1 cellular context compared by ENCODE assay signal in genomic region chr6:43698584-43699349, GRCh38.
TF ChIP-seq lines count a peak whose summit lies in the region.

No MANE protein-coding gene starts in this region.

TF ChIP-seq in H1, 55 proteins besides CTCF, POLR2A, EP300 and RAD21:
- TF ChIP-seq SP2 (IDR thresholded peaks at IDR 0.05; ENCODE audit: low read length) (no peak), CHD7 (IDR thresholded peaks at IDR 0.05; ENCODE audit: insufficient replicate concordance, low read length) (no peak), SIN3A (conservative IDR thresholded peaks at IDR 0.05 in 1 of 2, IDR thresholded peaks at IDR 0.05 in 1 of 2; ENCODE audit: low read depth in 1 of 2, low read length in 2 of 2) (no peak), CREB1 (IDR thresholded peaks at IDR 0.05) (no peak), JUND (IDR thresholded peaks at IDR 0.05; ENCODE audit: low read length) (no peak), KDM4A (IDR thresholded peaks at IDR 0.05; ENCODE audit: low read depth, low read length, severe bottlenecking) (no peak), USF2 (IDR thresholded peaks at IDR 0.05; ENCODE audit: low read length) (no peak)
